24 cellular contexts compared by ENCODE assay signal in genomic region chr12:115455268-115455681, GRCh38.
DNase-seq lines count a peak whose midpoint lies in the region; ATAC-seq and TF ChIP-seq lines count a peak whose summit lies in the region.
"Had no signal": no experiment of that assay in that cellular context is flagged by ENCODE, and none has a peak within 500 bp of the region (broad histone marks: within the 10 kb centered on the region; RNA-seq: fewer than 3 reads in every experiment).

No MANE protein-coding gene starts in this region.

- peak; percentile 33 for ATAC-seq in left ventricle myocardium superior
- no peak for ATAC-seq in Right ventricle myocardium inferior
- ATAC-seq in GM18520 (IDR thresholded peaks at IDR 0.05; ENCODE audit: unreplicated experiment), result no peak
- ATAC-seq: activated CD8-positive, alpha-beta T cell treated with anti-CD3 and anti-CD28 coated beads, Interleukin-2, amount 10 ng/mL, durations not matched to agents 7 days and 5 days; GM23338; left lobe of liver; naive thymus-derived CD4-positive, alpha-beta T cell; psoas muscle had no signal

- peak; percentile 62 for TF ChIP-seq RAD21 in SK-N-SH (IDR thresholded peaks at IDR 0.05; ENCODE audit: low read length)

- intact Hi-C loops in left ventricle myocardium superior (cut with micrococcal nuclease), result no loop called here
- intact Hi-C loops in Right ventricle myocardium inferior (cut with DNase I), result loop anchor here (10.0 kb wide), 1 partner anchor 790 kb away; no protein-coding TSS in a partner anchor

- POLR2A ChIA-PET in SK-N-SH (lab: Yijun Ruan, JAX), result interaction anchor here (0.6 to 2.1 kb wide), 9 partner anchors 114 to 786 kb away, joined by 3 to 25 read pairs (median 5); partner anchors contain the start of gene TBX3

- no peaks in the 10 kb centered on the region for H4K20me1 ChIP-seq in SK-N-SH (ENCODE audit: insufficient read depth)

- peak; percentile 81 to 99; a peak in 3 of 4 replicates for TF ChIP-seq EP300 in SK-N-SH (IDR thresholded peaks at IDR 0.05; ENCODE audit: borderline replicate concordance in 1 of 2, low read depth in 1 of 2, low read length in 1 of 2)

- no peak overlapping the region for H3K4me3 ChIP-seq in SK-N-SH (ENCODE audit: low read depth in 2 of 2, low read length in 1 of 2)
- H3K4me3 ChIP-seq: colonic mucosa, GM23338, Peyer's patch, psoas muscle, SJSA1, thoracic aorta had no signal

- H2AFZ ChIP-seq in SK-N-SH (ENCODE audit: low read depth), result peak overlapping the region; percentile 23; the same call in 1 of the 2 replicates
- H2AFZ ChIP-seq: GM23338 had no signal

- peaks cover 5 to 44% of the 10 kb centered on the region in 2 experiments; a peak in 2 of 4 replicates for H3K4me1 ChIP-seq in SK-N-SH (ENCODE audit: control insufficient read depth in 1 of 2, insufficient read depth in 2 of 2, low read depth in 1 of 2, low read length in 1 of 2)
- H3K4me1 ChIP-seq: colonic mucosa, psoas muscle had no signal

- peak overlapping the region in 1 of 2 experiments; percentile 96; a peak in 1 of 4 replicates for H3K27ac ChIP-seq in SK-N-SH (ENCODE audit: low read depth in 2 of 2, low read length in 1 of 2)
- H3K27ac ChIP-seq: colonic mucosa, psoas muscle, SJSA1, thoracic aorta had no signal

- no peaks in the 10 kb centered on the region for H3K27me3 ChIP-seq in SK-N-SH (ENCODE audit: insufficient read depth)
- H3K27me3 ChIP-seq: colonic mucosa, Peyer's patch, SJSA1 had no signal

- H3K79me2 ChIP-seq in SK-N-SH (ENCODE audit: insufficient read depth), result no peaks in the 10 kb centered on the region

- H3K9ac ChIP-seq in SK-N-SH, result no peak overlapping the region

- H3K9me2 ChIP-seq in SK-N-SH, result no peaks in the 10 kb centered on the region

- no peak for DNase-seq in left ventricle myocardium superior
- DNase-seq in Right ventricle myocardium inferior (ENCODE audit: missing footprints), result no peak
- DNase-seq in SK-N-SH, result peak; percentile 78
- DNase-seq in iris pigment epithelial cell (ENCODE audit: low read depth), result peak; percentile 22
- DNase-seq in activated CD4-positive, CD25-positive, alpha-beta regulatory T cell (lab: John Stamatoyannopoulos, UW), result no peak
- no peak for DNase-seq in germinal center (ENCODE audit: low spot score)
- no peak for DNase-seq in hepatic stellate cell (ENCODE audit: low spot score)
- DNase-seq: ACHN; activated CD8-positive, alpha-beta T cell treated with anti-CD3 and anti-CD28 coated beads, Interleukin-2, amount 10 ng/mL, durations not matched to agents 7 days and 5 days; anterior cingulate cortex; colonic mucosa; DMS153; effector memory CD4-positive, alpha-beta T cell; erythroblast; naive thymus-derived CD4-positive, alpha-beta T cell; NCI-H1930; occipital lobe; psoas muscle had no signal

- H3K36me3 ChIP-seq in SK-N-SH (replicated peaks in 1 of 2; ENCODE audit: control insufficient read depth in 1 of 2, insufficient read depth in 2 of 2, low read length in 1 of 2), result no peaks in the 10 kb centered on the region
- H3K36me3 ChIP-seq: colonic mucosa, Peyer's patch, SJSA1, thoracic aorta had no signal

- WGBS in SK-N-SH (ENCODE audit: low lambda C conversion rate), result 47% methylated on average over 8 of the region's 8 CpGs

- CTCF ChIA-PET in SK-N-SH (lab: Yijun Ruan, JAX), result interaction anchor here (0.6 to 2.6 kb wide), 21 partner anchors 12 to 787 kb away, joined by 3 to 30 read pairs (median 4); partner anchors contain the start of gene TBX3

- peaks cover 6% of the 10 kb centered on the region for H3F3A ChIP-seq in SK-N-SH (replicated peaks; ENCODE audit: insufficient read depth)

- H3K4me2 ChIP-seq in SK-N-SH, result 0 out of 2 replicates have a peak overlapping the region, but pooled peaks have one; percentile 7
- H3K4me2 ChIP-seq: GM23338 had no signal

- H3K9me3 ChIP-seq in SK-N-SH, result no peaks in the 10 kb centered on the region
- H3K9me3 ChIP-seq: colonic mucosa, Peyer's patch, psoas muscle, SJSA1, thoracic aorta had no signal

- no peak for TF ChIP-seq CTCF in SK-N-SH (IDR thresholded peaks at IDR 0.05)

TF ChIP-seq in SK-N-SH, 30 proteins besides CTCF, POLR2A, EP300 and RAD21 (continues in another document):
- TF ChIP-seq ELF1 (IDR thresholded peaks at IDR 0.05), result no peak
- peak; percentile 99 for TF ChIP-seq GATA2 (CRISPR knock-in tag; IDR thresholded peaks at IDR 0.05)
- peak; percentile 98 for TF ChIP-seq RCOR1 (IDR thresholded peaks at IDR 0.05; ENCODE audit: low read length)
- TF ChIP-seq NFIC (IDR thresholded peaks at IDR 0.05; ENCODE audit: borderline replicate concordance), result peak; percentile 56; the same call in 1 of the 2 replicates
- TF ChIP-seq REST (IDR thresholded peaks at IDR 0.05; ENCODE audit: low read depth, low read length), result no peak
- no peak for TF ChIP-seq USF1 (IDR thresholded peaks at IDR 0.05; ENCODE audit: borderline replicate concordance, low read depth)
- no peak for TF ChIP-seq PBX3 (IDR thresholded peaks at IDR 0.05)
- no peak for TF ChIP-seq MEF2A (IDR thresholded peaks at IDR 0.05; ENCODE audit: borderline replicate concordance, low read depth)
- peak; percentile 30; the same call in 1 of the 2 replicates for TF ChIP-seq MAX (IDR thresholded peaks at IDR 0.05; ENCODE audit: low read depth)
- TF ChIP-seq TAF1 (IDR thresholded peaks at IDR 0.05; ENCODE audit: borderline replicate concordance, low read depth, low read length), result no peak
- peak; percentile 92 for TF ChIP-seq TCF12 (IDR thresholded peaks at IDR 0.05)
- no peak for TF ChIP-seq SIN3A (IDR thresholded peaks at IDR 0.05; ENCODE audit: borderline replicate concordance, low read depth, low read length)
- TF ChIP-seq GABPA (IDR thresholded peaks at IDR 0.05; ENCODE audit: low read depth), result no peak
- TF ChIP-seq NRF1 (IDR thresholded peaks at IDR 0.05; ENCODE audit: low read depth, low read length), result no peak
- TF ChIP-seq FOXM1 (IDR thresholded peaks at IDR 0.05; ENCODE audit: low read depth), result no peak
- TF ChIP-seq JUND (IDR thresholded peaks at IDR 0.05), result 0 out of 2 replicates have a peak, but pooled peaks have one; percentile 22
- TF ChIP-seq YY1 (IDR thresholded peaks at IDR 0.05; ENCODE audit: low read depth), result no peak
- no peak for TF ChIP-seq FOSL2 (IDR thresholded peaks at IDR 0.05; ENCODE audit: borderline replicate concordance, low read depth)
- TF ChIP-seq TEAD4 (IDR thresholded peaks at IDR 0.05; ENCODE audit: borderline replicate concordance, insufficient read depth), result peak; percentile 77
- TF ChIP-seq POLR2AphosphoS5 (IDR thresholded peaks at IDR 0.05; ENCODE audit: low read depth, low read length), result peak; percentile 89; the same call in 1 of the 2 replicates

Comparison
In these comparisons a context has a peak if more than half of its experiments do, and no peak if none do; other contexts are left out.
1. DNase-seq: peak in SK-N-SH (single experiment) and iris pigment epithelial cell (single experiment); none in left ventricle myocardium superior (single experiment), Right ventricle myocardium inferior (single experiment), activated CD4-positive, CD25-positive, alpha-beta regulatory T cell (0 of 4), germinal center (single experiment) and hepatic stellate cell (single experiment).